ENCODE assay signal across 10 cellular contexts in the genomic region with DNA sequence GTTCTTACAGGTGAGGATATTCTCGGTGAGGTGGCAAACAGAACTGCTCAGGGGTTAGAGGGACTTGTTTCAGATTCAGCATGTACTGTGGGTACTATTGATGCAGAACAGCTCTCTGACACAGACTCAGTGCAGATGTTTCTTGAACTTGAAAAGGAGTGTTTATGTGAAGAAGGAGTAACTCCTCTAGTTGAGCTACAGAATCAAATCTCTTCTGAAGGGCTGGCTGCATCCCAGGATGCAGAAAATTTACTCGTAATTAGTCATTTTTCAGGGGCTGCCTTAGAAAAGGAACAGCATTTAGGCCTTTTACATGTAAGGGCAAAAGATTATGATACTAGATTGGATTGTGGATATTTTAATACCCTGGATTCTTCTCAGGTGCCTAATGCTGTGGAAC.
DNase-seq lines count a peak whose midpoint lies in the region; ATAC-seq, FAIRE-seq and TF ChIP-seq lines count a peak whose summit lies in the region.
"Had no signal": no experiment of that assay in that cellular context is flagged by ENCODE, and none has a peak within 500 bp of the region (broad histone marks: within the 10 kb centered on the region; RNA-seq: fewer than 3 reads in every experiment).

No MANE protein-coding gene starts in this region.

- H3K36me3 Mint-ChIP-seq in neural progenitor cell, result peaks cover 16% of the 10 kb centered on the region
- H3K36me3 Mint-ChIP-seq: activated naive CD4-positive, alpha-beta T cell treated with anti-CD3 and anti-CD28 coated beads, Interleukin-2, amount 50 U/mL, for 72 hours had no signal

- CTCF ChIA-PET in AG04449 (lab: Yijun Ruan, JAX) (interaction anchor here (0.6 to 5.2 kb wide), 40 partner anchors 11 to 325 kb away, joined by 3 to 90 read pairs (median 5); no protein-coding TSS in a partner anchor), endothelial cell of umbilical vein (lab: Charles Lee) (interaction anchor here (0.6 to 11.9 kb wide), 34 partner anchors 7 to 313 kb away, joined by 3 to 273 read pairs (median 6); no protein-coding TSS in a partner anchor)

- H3K4me1 Mint-ChIP-seq in neural progenitor cell, result peaks cover 70% of the 10 kb centered on the region

- peaks cover 78% of the 10 kb centered on the region for H3K79me2 ChIP-seq in endothelial cell of umbilical vein (ENCODE audit: control insufficient read depth, insufficient read depth, low read length)
- H3K79me2 ChIP-seq in neural progenitor cell (ENCODE audit: low read depth), result peaks cover 68% of the 10 kb centered on the region

- no peak for DNase-seq in AG04449 (ENCODE audit: low read depth, low spot score)
- peak; percentile 25 for DNase-seq in M059J (ENCODE audit: low read depth)
- DNase-seq in endothelial cell of umbilical vein (ENCODE audit: low read depth, low spot score), result no peak
- no peak for DNase-seq in neural progenitor cell (ENCODE audit: low spot score)
- DNase-seq in DMS 273 treated with DMSO at 0.1 percent for 48 hours (lab: John Stamatoyannopoulos, UW), result no peak
- DNase-seq in stimulated activated CD4-positive, alpha-beta T cell treated with anti-CD3 and anti-CD28 coated beads, Interleukin-2, amount 100 ng/mL, for 24 hours, result no peak

- POLR2A ChIA-PET in AG04449 (lab: Yijun Ruan, JAX), result interaction anchor here (0.7 to 6.6 kb wide), 6 partner anchors 9 to 31 kb away, joined by 3 to 33 read pairs (median 9); no protein-coding TSS in a partner anchor
- POLR2A ChIA-PET in endothelial cell of umbilical vein (lab: Charles Lee), result interaction anchor here (0.8 to 3.1 kb wide), 4 partner anchors 13 to 24 kb away, joined by 5 to 26 read pairs (median 14); no protein-coding TSS in a partner anchor

- peaks cover 2% of the 10 kb centered on the region for H3K27me3 Mint-ChIP-seq in neural progenitor cell (ENCODE audit: insufficient read depth, low read depth)

- ATAC-seq in HG03196 (IDR thresholded peaks at IDR 0.05; ENCODE audit: unreplicated experiment) (no peak), esophagus mucosa (no peak)

- no peaks in the 10 kb centered on the region for H3K27me3 ChIP-seq in endothelial cell of umbilical vein (ENCODE audit: control insufficient read depth in 2 of 2, insufficient read depth in 2 of 2, low read length in 2 of 2)
- H3K27me3 ChIP-seq in neural progenitor cell, result no peaks in the 10 kb centered on the region

- TF ChIP-seq CTCF in AG04449 (IDR thresholded peaks at IDR 0.05; ENCODE audit: insufficient read depth, low read length, missing control alignments), result no peak
- TF ChIP-seq CTCF in endothelial cell of umbilical vein (IDR thresholded peaks at IDR 0.05; ENCODE audit: extremely low read depth in 1 of 2, insufficient read depth in 1 of 2, low read depth in 1 of 2, low read length in 2 of 2), result no peak
- TF ChIP-seq CTCF in neural progenitor cell (IDR thresholded peaks at IDR 0.05), result no peak

- H3K27ac Mint-ChIP-seq in neural progenitor cell, result no peak overlapping the region

- H3K4me3 Mint-ChIP-seq in neural progenitor cell, result peak overlapping the region; percentile 71

- H3K4me3 ChIP-seq in AG04449 (ENCODE audit: low read depth, low read length), result peak overlapping the region; percentile 50
- H3K4me3 ChIP-seq in endothelial cell of umbilical vein (replicated peaks in 1 of 3; ENCODE audit: insufficient read depth in 1 of 3, low read depth in 1 of 3, low read length in 3 of 3), result peak overlapping the region; percentile 32 to 97 (median 67)
- H3K4me3 ChIP-seq in neural progenitor cell, result peak overlapping the region; percentile 90

- peak overlapping the region; percentile 42 for H3K9ac ChIP-seq in endothelial cell of umbilical vein (replicated peaks; ENCODE audit: extremely low read depth, insufficient read depth, low read length)
- H3K9ac ChIP-seq in neural progenitor cell, result peak overlapping the region; percentile 15

- peak overlapping the region; percentile 95 for H3K4me2 ChIP-seq in endothelial cell of umbilical vein (ENCODE audit: insufficient read depth, low read length)
- H3K4me2 ChIP-seq in neural progenitor cell, result peak overlapping the region; percentile 94

- FAIRE-seq in endothelial cell of umbilical vein (lab: Jason Lieb, UNC), result no peak

- H3K4me1 ChIP-seq in endothelial cell of umbilical vein (ENCODE audit: control insufficient read depth, extremely low read depth, insufficient read depth, low read length) (peaks cover 76% of the 10 kb centered on the region), neural progenitor cell (peaks cover 52% of the 10 kb centered on the region)

- no peaks in the 10 kb centered on the region for H3K9me1 ChIP-seq in endothelial cell of umbilical vein (replicated peaks; ENCODE audit: control insufficient read depth, extremely low read depth, insufficient read depth, low read length)

- H2AFZ ChIP-seq in endothelial cell of umbilical vein (ENCODE audit: low read depth, low read length) (no peak overlapping the region), neural progenitor cell (replicated peaks) (no peak overlapping the region)

- peaks cover 2% of the 10 kb centered on the region for H3K9me3 Mint-ChIP-seq in neural progenitor cell
- H3K9me3 Mint-ChIP-seq: activated naive CD4-positive, alpha-beta T cell treated with anti-CD3 and anti-CD28 coated beads, Interleukin-2, amount 50 U/mL, for 72 hours had no signal

- H3K27ac ChIP-seq in endothelial cell of umbilical vein (ENCODE audit: insufficient read depth, low read depth, low read length) (no peak overlapping the region), neural progenitor cell (no peak overlapping the region)
- H3K27ac ChIP-seq: VCaP had no signal

- dilution Hi-C loops in endothelial cell of umbilical vein (cut with MboI; ENCODE audit: extremely low pct_ligation_motif_present, low sequenced_read_pairs), result no loop called here

- no peaks in the 10 kb centered on the region for H3K9me3 ChIP-seq in endothelial cell of umbilical vein (replicated peaks; ENCODE audit: control insufficient read depth, insufficient read depth, low read length)
- H3K9me3 ChIP-seq in neural progenitor cell (ENCODE audit: low read depth), result no peaks in the 10 kb centered on the region

- H3K36me3 ChIP-seq in endothelial cell of umbilical vein (ENCODE audit: control insufficient read depth in 2 of 2, extremely low read depth in 1 of 2, insufficient read depth in 2 of 2, low read length in 2 of 2) (peaks cover 13 to 16% of the 10 kb centered on the region in 2 experiments), neural progenitor cell (peaks cover 4% of the 10 kb centered on the region)

- intact Hi-C loops in endothelial cell of umbilical vein (cut with micrococcal nuclease), result loop anchor here (1.0 to 10.0 kb wide), 3 partner anchors 30 to 313 kb away; no protein-coding TSS in a partner anchor

- H3F3A ChIP-seq in neural progenitor cell (ENCODE audit: low read depth), result peaks cover 41% of the 10 kb centered on the region

- TF ChIP-seq POLR2A in endothelial cell of umbilical vein (IDR thresholded peaks at IDR 0.05; ENCODE audit: low read depth, low read length), result no peak

- H4K20me1 ChIP-seq in endothelial cell of umbilical vein (replicated peaks; ENCODE audit: control insufficient read depth, extremely low read depth, insufficient read depth, low read length) (peaks cover 24% of the 10 kb centered on the region), neural progenitor cell (ENCODE audit: low read depth) (peaks cover 83% of the 10 kb centered on the region)

- BruUV-seq in endothelial cell of umbilical vein (replicated peaks; lab: Mats Ljungman, UMichigan), result no TSS peak

TF ChIP-seq in endothelial cell of umbilical vein, 7 proteins besides CTCF, POLR2A, EP300 and RAD21:
- no peak for TF ChIP-seq GATA2 (IDR thresholded peaks at IDR 0.05; ENCODE audit: insufficient read depth, insufficient read length, low read depth, low read length)
- TF ChIP-seq FOS (IDR thresholded peaks at IDR 0.05; ENCODE audit: borderline replicate concordance, insufficient read depth, low read length), result no peak
- TF ChIP-seq JUN (IDR thresholded peaks at IDR 0.05; ENCODE audit: borderline replicate concordance, insufficient read depth, insufficient read length, low read depth), result no peak
- no peak for TF ChIP-seq POLR2AphosphoS5 (IDR thresholded peaks at IDR 0.05; ENCODE audit: insufficient read depth, low read depth, low read length)
- no peak for TF ChIP-seq MYC (IDR thresholded peaks at IDR 0.05; ENCODE audit: low read depth, low read length)
- no peak for TF ChIP-seq EZH2 (IDR thresholded peaks at IDR 0.05; ENCODE audit: borderline replicate concordance, low read depth, low read length, severe bottlenecking)
- TF ChIP-seq, protein P1, sequence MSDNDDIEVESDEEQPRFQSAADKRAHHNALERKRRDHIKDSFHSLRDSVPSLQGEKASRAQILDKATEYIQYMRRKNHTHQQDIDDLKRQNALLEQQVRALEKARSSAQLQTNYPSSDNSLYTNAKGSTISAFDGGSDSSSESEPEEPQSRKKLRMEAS (IDR thresholded peaks at IDR 0.05; ENCODE audit: insufficient read depth, insufficient read length), result no peak
